ENCODE assay signal across 17 cellular contexts in genomic region chr2:53058526-53058925, GRCh38.
DNase-seq lines count a peak whose midpoint lies in the region; ATAC-seq and TF ChIP-seq lines count a peak whose summit lies in the region.
"Had no signal": no experiment of that assay in that cellular context is flagged by ENCODE, and none has a peak within 500 bp of the region (broad histone marks: within the 10 kb centered on the region; RNA-seq: fewer than 3 reads in every experiment).

No MANE protein-coding gene starts in this region.

- H3K4me1 ChIP-seq in endodermal cell (ENCODE audit: control insufficient read depth, insufficient read depth, low read length) = no peaks in the 10 kb centered on the region
- H3K4me1 ChIP-seq: body of pancreas, gastrocnemius medialis, Peyer's patch had no signal

- DNase-seq in ACHN (peak; percentile 12), LHCN-M2 (ENCODE audit: low read depth) (peak; percentile 21), endodermal cell (peak; percentile 65), kidney glomerular epithelial cell (lab: John Stamatoyannopoulos, UW) (peak; percentile 58), NOMO-1 treated with dmso at 0.1 percent for 144 hours (lab: John Stamatoyannopoulos, UW; ENCODE audit: unreplicated experiment) (no peak), Calu3 (no peak)
- DNase-seq: activated effector memory CD4-positive, alpha-beta T cell treated with anti-CD3 and anti-CD28 coated beads, Interleukin-2, amount 50 U/mL, for 16 hours; body of pancreas; CD4-positive, alpha-beta memory T cell; effector CD4-positive, alpha-beta T cell; gastrocnemius medialis; left colon; NCI-H1930; NCI-H524 treated with DMSO at 0.1 percent for 48 hours; Peyer's patch had no signal

- H3K9me3 Mint-ChIP-seq in endodermal cell = no peaks in the 10 kb centered on the region
- no peaks in the 10 kb centered on the region for H3K9me3 Mint-ChIP-seq in Calu3 (ENCODE audit: low read depth, unreplicated experiment)

- H3K27me3 ChIP-seq in endodermal cell (ENCODE audit: control insufficient read depth, insufficient read depth, low read length, poor library complexity, severe bottlenecking) = no peaks in the 10 kb centered on the region
- H3K27me3 ChIP-seq: body of pancreas, gastrocnemius medialis, Peyer's patch had no signal

- H3K9ac ChIP-seq in endodermal cell (ENCODE audit: extremely low read depth, low read length, poor library complexity, severe bottlenecking) = no peak overlapping the region

- H3K27me3 Mint-ChIP-seq in endodermal cell (ENCODE audit: insufficient read depth) (no peaks in the 10 kb centered on the region), Calu3 (ENCODE audit: unreplicated experiment) (no peaks in the 10 kb centered on the region)
- H3K27me3 Mint-ChIP-seq: CD4-positive, alpha-beta memory T cell had no signal

- H3K27ac ChIP-seq in endodermal cell (ENCODE audit: low read depth, low read length) = no peak overlapping the region
- H3K27ac ChIP-seq: body of pancreas, gastrocnemius medialis, Peyer's patch had no signal

- H3K4me3 Mint-ChIP-seq in endodermal cell (no peak overlapping the region), Calu3 (ENCODE audit: low read depth, unreplicated experiment) (no peak overlapping the region)
- H3K4me3 Mint-ChIP-seq: CD4-positive, alpha-beta memory T cell had no signal

- CTCF ChIA-PET in Calu3 (lab: Charles Lee) = no interaction called here

- BruUV-seq in Calu3 (replicated peaks; lab: Mats Ljungman, UMichigan) = no TSS peak

- H3K4me3 ChIP-seq in endodermal cell (ENCODE audit: low read length) = no peak overlapping the region
- H3K4me3 ChIP-seq: body of pancreas, gastrocnemius medialis, Peyer's patch had no signal

- ATAC-seq in HG02852 (IDR thresholded peaks at IDR 0.05; ENCODE audit: unreplicated experiment) (no peak), HG02840 (IDR thresholded peaks at IDR 0.05; ENCODE audit: low FRiP score, unreplicated experiment) (no peak)
- ATAC-seq: body of pancreas, gastrocnemius medialis, left colon had no signal

- peak overlapping the region; percentile 94 for H3K27ac Mint-ChIP-seq in endodermal cell
- H3K27ac Mint-ChIP-seq in Calu3 (ENCODE audit: unreplicated experiment) = no peak overlapping the region
- H3K27ac Mint-ChIP-seq: CD4-positive, alpha-beta memory T cell had no signal

- TF ChIP-seq CTCF in endodermal cell (conservative IDR thresholded peaks at IDR 0.05) (no peak), Calu3 (IDR thresholded peaks at IDR 0.05; ENCODE audit: unreplicated experiment) (no peak)

- H3K4me1 Mint-ChIP-seq in endodermal cell = peaks cover 4% of the 10 kb centered on the region
- H3K4me1 Mint-ChIP-seq in Calu3 (ENCODE audit: low read depth, unreplicated experiment) = no peaks in the 10 kb centered on the region
- H3K4me1 Mint-ChIP-seq: CD4-positive, alpha-beta memory T cell had no signal

- no peaks in the 10 kb centered on the region for H3K36me3 ChIP-seq in endodermal cell (ENCODE audit: control insufficient read depth, insufficient read depth, low read length)
- H3K36me3 ChIP-seq: gastrocnemius medialis, Peyer's patch had no signal

- in situ Hi-C loops in ACHN (cut with HindIII; ENCODE audit: low pct_ligation_motif_present, low pct_unique_long_range_greater_than_20kb, low sequenced_read_pairs) = no loop called here

- intact Hi-C loops in Calu3 (cut with micrococcal nuclease; ENCODE audit: unreplicated experiment) = no loop called here

- 79 to 83% methylated on average over 1 to 3 of the region's 3 CpGs for WGBS in endodermal cell (ENCODE audit: insufficient coverage in 1 of 2, insufficient read length in 1 of 2), 2 experiments

- no peaks in the 10 kb centered on the region for H3K36me3 Mint-ChIP-seq in endodermal cell (ENCODE audit: low read depth)
- H3K36me3 Mint-ChIP-seq in Calu3 (ENCODE audit: insufficient read depth, unreplicated experiment) = no peaks in the 10 kb centered on the region
- H3K36me3 Mint-ChIP-seq: CD4-positive, alpha-beta memory T cell had no signal

- H3K9me3 ChIP-seq in endodermal cell (ENCODE audit: control insufficient read depth, low read length) = no peaks in the 10 kb centered on the region
- H3K9me3 ChIP-seq: body of pancreas, gastrocnemius medialis, Peyer's patch had no signal

Comparison
In these comparisons a context has a peak if more than half of its experiments do, and no peak if none do; other contexts are left out.
1. DNase-seq: peak in ACHN (single experiment), LHCN-M2 (single experiment), endodermal cell (single experiment) and kidney glomerular epithelial cell (single experiment); none in NOMO-1 treated with dmso at 0.1 percent for 144 hours (single experiment) and Calu3 (single experiment).